Comparison of ENCODE assay signal across 13 cellular contexts in genomic region chr19:5927439-5927821, GRCh38. TPM values are rescaled to one million over a fixed set of nuclear protein-coding genes. Genes with fewer than 3 reads are reported as not detected.
A peak's percentile ranks its signal among the peaks of the same experiment; 100 is the strongest.
DNase-seq lines count a peak whose midpoint lies in the region; ATAC-seq, FAIRE-seq and TF ChIP-seq lines count a peak whose summit lies in the region.
"Had no signal": no experiment of that assay in that cellular context is flagged by ENCODE, and none has a peak within 500 bp of the region (broad histone marks: within the 10 kb centered on the region; RNA-seq: fewer than 3 reads in every experiment).

No MANE protein-coding gene starts in this region.

- H3K4me3 ChIP-seq in GM23248 (no peak overlapping the region), esophagus muscularis mucosa (no peak overlapping the region), skin epidermis (no peak overlapping the region)

- peak overlapping the region; percentile 89 for H3K27ac ChIP-seq in GM23248
- H3K27ac ChIP-seq in esophagus muscularis mucosa (replicated peaks in 1 of 4): peak overlapping the region; percentile 80 to 84 (median 82)
- H3K27ac ChIP-seq in skin epidermis: peak overlapping the region in 15 of 21 experiments; percentile 1 to 74 (median 38)

- H3K36me3 ChIP-seq in GM23248 (ENCODE audit: low read depth): peaks cover 46% of the 10 kb centered on the region
- peaks cover 50 to 99% (median 91%) of the 10 kb centered on the region in 4 donors for H3K36me3 ChIP-seq in esophagus muscularis mucosa

- peak overlapping the region; percentile 71 for H3K9ac ChIP-seq in GM23248

- H3K9me2 ChIP-seq in GM23248 (ENCODE audit: insufficient read depth): no peaks in the 10 kb centered on the region

- H3K79me2 ChIP-seq in GM23248 (ENCODE audit: insufficient read depth): peaks cover 4% of the 10 kb centered on the region; the same call in 1 of the 2 replicates

- DNase-seq in GM18507 (ENCODE audit: extremely low spot score, insufficient read length, low read depth) (peak; percentile 43), GM23248 (peak; percentile 21), esophagus muscularis mucosa (ENCODE audit: extremely low spot score) (no peak), NCI-H1105 (lab: John Stamatoyannopoulos, UW) (no peak), medulla oblongata (ENCODE audit: extremely low spot score) (no peak), NCI-H446 (lab: John Stamatoyannopoulos, UW) (no peak)
- DNase-seq: glutamatergic neuron, NCI-H226 had no signal

- in situ Hi-C loops in GM23248 (cut with MboI): no loop called here

- H4K20me1 ChIP-seq in GM23248 (ENCODE audit: insufficient read depth): no peaks in the 10 kb centered on the region

- TF ChIP-seq EP300 in esophagus muscularis mucosa (IDR thresholded peaks at IDR 0.05): no peak

- H3F3A ChIP-seq in GM23248 (ENCODE audit: insufficient read depth): peaks cover 29% of the 10 kb centered on the region

- FAIRE-seq in GM18507 (lab: Jason Lieb, UNC): peak; percentile 38
- FAIRE-seq: G401.6, TTC549 had no signal

- H3K27me3 ChIP-seq in GM23248 (replicated peaks; ENCODE audit: insufficient read depth) (no peaks in the 10 kb centered on the region), esophagus muscularis mucosa (no peaks in the 10 kb centered on the region)

- intact Hi-C loops in esophagus muscularis mucosa (cut with DNase I): no loop called here

- H3K4me1 ChIP-seq in GM23248 (ENCODE audit: insufficient read depth): peaks cover 16% of the 10 kb centered on the region
- H3K4me1 ChIP-seq in esophagus muscularis mucosa: peaks cover 27 to 53% (median 42%) of the 10 kb centered on the region in 4 donors

- no peak overlapping the region for H2AFZ ChIP-seq in GM23248

- ATAC-seq in HG03280 (IDR thresholded peaks at IDR 0.05; ENCODE audit: unreplicated experiment): no peak

- no peaks in the 10 kb centered on the region for H3K9me3 ChIP-seq in GM23248 (ENCODE audit: low read depth)
- peaks cover 0 to 3% (median 0%) of the 10 kb centered on the region in 4 donors for H3K9me3 ChIP-seq in esophagus muscularis mucosa

- no peak for TF ChIP-seq CTCF in esophagus muscularis mucosa (IDR thresholded peaks at IDR 0.05)

- peak overlapping the region; percentile 55 for H3K4me2 ChIP-seq in GM23248 (ENCODE audit: unreplicated experiment)

- no peak for TF ChIP-seq POLR2A in esophagus muscularis mucosa (IDR thresholded peaks at IDR 0.05; ENCODE audit: low read depth)

- WGBS in GM23248 (ENCODE audit: low coverage in 1 of 2, low lambda C conversion rate in 2 of 2, missing lambda C conversion rate in 2 of 2), 2 experiments: 59 to 61% methylated on average over 8 of the region's 8 CpGs
- 73% methylated on average over 8 of the region's 8 CpGs for WGBS in esophagus muscularis mucosa

RNA-seq across cellular contexts. Expression of gene CAPS, which starts 13.4 kb away (rescaled TPM):
- total RNA-seq in GM23248 (2014; rRNA removed; shearing (Covaris generic)): 5.1 and 16.1 TPM in 2 replicates
- polyA plus RNA-seq in GM23248 (2016; fragmentation: Nextera tagmentation; extraction: Ambion mirVana): 6.7 and 7.0 TPM in 2 replicates
- total RNA-seq in esophagus muscularis mucosa: 10 to 100 TPM in 3 of 4 donors, 1 to 10 TPM in 1; 5.5 to 16.1 (median 15.2) TPM

RNA-seq across cellular contexts. Expression of gene VMAC, which starts 22.8 kb away (rescaled TPM):
- 3.8 and 4.4 TPM in 2 replicates for total RNA-seq in GM23248 (2014; rRNA removed; shearing (Covaris generic))
- 1.8 and 2.1 TPM in 2 replicates for polyA plus RNA-seq in GM23248 (2016; fragmentation: Nextera tagmentation; extraction: Ambion mirVana)
- 10 to 100 TPM in 1 of 4 donors, 1 to 10 TPM in 3; 5.0 to 12.5 (median 7.6) TPM for total RNA-seq in esophagus muscularis mucosa

RNA-seq across cellular contexts. Expression of gene NDUFA11, which starts 23.8 kb away (rescaled TPM):
- total RNA-seq in GM23248 (2014; rRNA removed; shearing (Covaris generic)): 215 and 231 TPM in 2 replicates
- 585 and 588 TPM in 2 replicates for polyA plus RNA-seq in GM23248 (2016; fragmentation: Nextera tagmentation; extraction: Ambion mirVana)
- total RNA-seq in esophagus muscularis mucosa: 100 to 1,000 TPM; 292 to 378 (median 314) TPM

RNA-seq across cellular contexts. Expression of gene RANBP3, which starts 50.5 kb away (rescaled TPM):
- 41.8 and 53.5 TPM in 2 replicates for total RNA-seq in GM23248 (2014; rRNA removed; shearing (Covaris generic))
- 50.0 and 51.7 TPM in 2 replicates for polyA plus RNA-seq in GM23248 (2016; fragmentation: Nextera tagmentation; extraction: Ambion mirVana)
- 100 to 1,000 TPM in 2 of 4 donors, 10 to 100 TPM in 2; 92.2 to 127 (median 102) TPM for total RNA-seq in esophagus muscularis mucosa

RNA-seq across cellular contexts. Expression of gene FUT5, which starts 57.1 kb away (rescaled TPM):
- total RNA-seq in GM23248 (2014; rRNA removed; shearing (Covaris generic)): not detected in 2 replicates
- not detected in 2 replicates for polyA plus RNA-seq in GM23248 (2016; fragmentation: Nextera tagmentation; extraction: Ambion mirVana)
- total RNA-seq in esophagus muscularis mucosa: not detected
- polyA plus RNA-seq: BJ had no signal

Comparison
In these comparisons a context has a peak if more than half of its experiments do, and no peak if none do; other contexts are left out.
1. DNase-seq: peak in GM18507 (single experiment) and GM23248 (single experiment); none in esophagus muscularis mucosa (single experiment), NCI-H1105 (single experiment), medulla oblongata (single experiment) and NCI-H446 (0 of 2).
2. H3K27ac ChIP-seq: peak in every context shown above with its lines; median percentile 89 in GM23248; 82 in esophagus muscularis mucosa; 38 in skin epidermis.